In genomic region chr19:12112701-12113100, GRCh38 we compare ENCODE assay signal across 1 cellular context.
TF ChIP-seq lines count a peak whose summit lies in the region.

No MANE protein-coding gene starts in this region.

TF ChIP-seq in GM23338, 12 proteins besides CTCF, POLR2A, EP300 and RAD21:
- TF ChIP-seq ETS1 (IDR thresholded peaks at IDR 0.05) (no peak), POLR2AphosphoS5 (IDR thresholded peaks at IDR 0.05; ENCODE audit: low read depth) (no peak), ZNF462 (CRISPR knock-in tag; IDR thresholded peaks at IDR 0.05) (no peak), CREB1 (CRISPR knock-in tag; IDR thresholded peaks at IDR 0.05; ENCODE audit: low read depth) (no peak), REST (IDR thresholded peaks at IDR 0.05; ENCODE audit: unreplicated experiment) (no peak), ZNF114 (CRISPR knock-in tag; IDR thresholded peaks at IDR 0.05) (no peak), NANOG (IDR thresholded peaks at IDR 0.05; ENCODE audit: borderline replicate concordance) (no peak), ZNF331 (CRISPR knock-in tag; IDR thresholded peaks at IDR 0.05; ENCODE audit: low read depth) (no peak), EZH2 (IDR thresholded peaks at IDR 0.05; ENCODE audit: low read depth, unreplicated experiment) (no peak), EZH2phosphoT487 (IDR thresholded peaks at IDR 0.05; ENCODE audit: unreplicated experiment) (no peak), JUNB (IDR thresholded peaks at IDR 0.05; ENCODE audit: unreplicated experiment) (no peak), STAT1 (IDR thresholded peaks at IDR 0.05; ENCODE audit: unreplicated experiment) (no peak)
TF ChIP-seq in GM23338: peak in this region for 0.
